Comparison of ENCODE assay signal across 10 cellular contexts in genomic region chr16:24652209-24652712, GRCh38.
DNase-seq lines count a peak whose midpoint lies in the region; ATAC-seq and TF ChIP-seq lines count a peak whose summit lies in the region.
"Had no signal": no experiment of that assay in that cellular context is flagged by ENCODE, and none has a peak within 500 bp of the region (broad histone marks: within the 10 kb centered on the region; RNA-seq: fewer than 3 reads in every experiment).

No MANE protein-coding gene starts in this region.

- H3K4me1 ChIP-seq in GM23248 (ENCODE audit: insufficient read depth) (peaks cover 9% of the 10 kb centered on the region), uterus (no peaks in the 10 kb centered on the region)
- H3K4me1 ChIP-seq: BLaER1 treated with 17β-estradiol and CSF1 and Interleukin-3, amounts not matched to agents 10 nM and 100 nM had no signal

- H4K20me1 ChIP-seq in GM23248 (ENCODE audit: insufficient read depth), result no peaks in the 10 kb centered on the region
- H4K20me1 ChIP-seq: BLaER1 treated with 17β-estradiol and CSF1 and Interleukin-3, amounts not matched to agents 10 nM and 100 nM had no signal

- H3K27ac Mint-ChIP-seq in WTC11 (peak overlapping the region; percentile 10; the same call in 1 of the 2 replicates), osteocyte (ENCODE audit: unreplicated experiment) (peak overlapping the region; percentile 43)

- no peaks in the 10 kb centered on the region for H3K36me3 ChIP-seq in GM23248 (ENCODE audit: low read depth)
- no peaks in the 10 kb centered on the region for H3K36me3 ChIP-seq in H7 (replicated peaks; ENCODE audit: control insufficient read depth, insufficient read depth, low read length)
- H3K36me3 ChIP-seq in uterus, result no peaks in the 10 kb centered on the region
- H3K36me3 ChIP-seq: BLaER1 treated with 17β-estradiol and CSF1 and Interleukin-3, amounts not matched to agents 10 nM and 100 nM had no signal

- H3K27me3 ChIP-seq in GM23248 (replicated peaks; ENCODE audit: insufficient read depth), result no peaks in the 10 kb centered on the region
- no peaks in the 10 kb centered on the region for H3K27me3 ChIP-seq in H7 (ENCODE audit: control insufficient read depth, insufficient read depth, low read length)
- no peaks in the 10 kb centered on the region for H3K27me3 ChIP-seq in uterus
- H3K27me3 ChIP-seq: BLaER1 treated with 17β-estradiol and CSF1 and Interleukin-3, amounts not matched to agents 10 nM and 100 nM had no signal

- in situ Hi-C loops in GM23248 (cut with MboI), result no loop called here

- peaks cover 10% of the 10 kb centered on the region for H3K4me1 Mint-ChIP-seq in WTC11
- H3K4me1 Mint-ChIP-seq in osteocyte (ENCODE audit: unreplicated experiment), result peaks cover 16% of the 10 kb centered on the region

- H3K4me3 Mint-ChIP-seq in WTC11 (no peak overlapping the region), osteocyte (ENCODE audit: unreplicated experiment) (no peak overlapping the region)

- H3K79me2 ChIP-seq in GM23248 (ENCODE audit: insufficient read depth), result no peaks in the 10 kb centered on the region

- H3K4me3 ChIP-seq in GM23248 (no peak overlapping the region), H7 (ENCODE audit: insufficient read depth, low read depth, low read length) (no peak overlapping the region), uterus (no peak overlapping the region)
- H3K4me3 ChIP-seq: BLaER1 treated with 17β-estradiol and CSF1 and Interleukin-3, amounts not matched to agents 10 nM and 100 nM had no signal

- DNase-seq in GM23248 (no peak), NCI-H2227 (lab: John Stamatoyannopoulos, UW; ENCODE audit: unreplicated experiment) (peak; percentile 35), WTC11 (ENCODE audit: low spot score) (no peak), osteocyte (ENCODE audit: extremely low spot score, unreplicated experiment) (no peak), H7 (no peak), erythroblast (lab: John Stamatoyannopoulos, UW) (no peak), uterus (no peak)
- DNase-seq: DMS153, T-helper 1 cell had no signal

- no peaks in the 10 kb centered on the region for H3K9me3 ChIP-seq in GM23248 (ENCODE audit: low read depth)
- H3K9me3 ChIP-seq in uterus, result no peaks in the 10 kb centered on the region
- H3K9me3 ChIP-seq: BLaER1 treated with 17β-estradiol and CSF1 and Interleukin-3, amounts not matched to agents 10 nM and 100 nM had no signal

- TF ChIP-seq POLR2A in erythroblast (IDR thresholded peaks at IDR 0.05; ENCODE audit: low read length) (no peak), uterus (IDR thresholded peaks at IDR 0.05) (no peak)

- intact Hi-C loops in uterus (cut with DNase I; ENCODE audit: low total_unique reads), result no loop called here

- peaks cover 7% of the 10 kb centered on the region for H3F3A ChIP-seq in GM23248 (ENCODE audit: insufficient read depth)

- H3K9me2 ChIP-seq in GM23248 (ENCODE audit: insufficient read depth), result no peaks in the 10 kb centered on the region

- TF ChIP-seq CTCF in WTC11 (IDR thresholded peaks at IDR 0.05) (no peak), osteocyte (IDR thresholded peaks at IDR 0.05) (no peak), uterus (IDR thresholded peaks at IDR 0.05) (no peak)

- H3K27ac ChIP-seq in GM23248, result no peak overlapping the region
- no peak overlapping the region for H3K27ac ChIP-seq in uterus
- H3K27ac ChIP-seq: BLaER1 treated with 17β-estradiol and CSF1 and Interleukin-3, amounts not matched to agents 10 nM and 100 nM had no signal

- H3K9ac ChIP-seq in GM23248, result no peak overlapping the region
- H3K9ac ChIP-seq: BLaER1 treated with 17β-estradiol and CSF1 and Interleukin-3, amounts not matched to agents 10 nM and 100 nM had no signal

- POLR2A ChIA-PET in WTC11 (lab: Charles Lee), result no interaction called here

- no peaks in the 10 kb centered on the region for H3K36me3 Mint-ChIP-seq in WTC11
- no peaks in the 10 kb centered on the region for H3K36me3 Mint-ChIP-seq in osteocyte (ENCODE audit: unreplicated experiment)

- H3K27me3 Mint-ChIP-seq in WTC11 (ENCODE audit: low read depth) (no peaks in the 10 kb centered on the region), osteocyte (ENCODE audit: unreplicated experiment) (no peaks in the 10 kb centered on the region)

- ATAC-seq in WTC11, result no peak

- CTCF ChIA-PET in WTC11 (lab: Charles Lee), result no interaction called here

- 87% methylated on average over 4 of the region's 4 CpGs for whole genome bisulfite sequencing in GM23248 (ENCODE audit: low coverage in 1 of 2, low lambda C conversion rate in 2 of 2, missing lambda C conversion rate in 2 of 2), 2 experiments

- H3K4me2 ChIP-seq in GM23248 (ENCODE audit: unreplicated experiment), result no peak overlapping the region
- H3K4me2 ChIP-seq: BLaER1 treated with 17β-estradiol and CSF1 and Interleukin-3, amounts not matched to agents 10 nM and 100 nM had no signal

- 0 out of 2 replicates have a peak overlapping the region, but pooled peaks have one; percentile 74 for H2AFZ ChIP-seq in GM23248

- no peaks in the 10 kb centered on the region for H3K9me3 Mint-ChIP-seq in WTC11
- no peaks in the 10 kb centered on the region for H3K9me3 Mint-ChIP-seq in osteocyte (ENCODE audit: unreplicated experiment)

TF ChIP-seq in WTC11, 78 proteins besides CTCF, POLR2A, EP300 and RAD21:
- no peak for TF ChIP-seq E2F4 (CRISPR knock-in tag; IDR thresholded peaks at IDR 0.05; ENCODE audit: borderline replicate concordance, low read depth)
